ENCODE assay signal across 31 cellular contexts in the genomic region with DNA sequence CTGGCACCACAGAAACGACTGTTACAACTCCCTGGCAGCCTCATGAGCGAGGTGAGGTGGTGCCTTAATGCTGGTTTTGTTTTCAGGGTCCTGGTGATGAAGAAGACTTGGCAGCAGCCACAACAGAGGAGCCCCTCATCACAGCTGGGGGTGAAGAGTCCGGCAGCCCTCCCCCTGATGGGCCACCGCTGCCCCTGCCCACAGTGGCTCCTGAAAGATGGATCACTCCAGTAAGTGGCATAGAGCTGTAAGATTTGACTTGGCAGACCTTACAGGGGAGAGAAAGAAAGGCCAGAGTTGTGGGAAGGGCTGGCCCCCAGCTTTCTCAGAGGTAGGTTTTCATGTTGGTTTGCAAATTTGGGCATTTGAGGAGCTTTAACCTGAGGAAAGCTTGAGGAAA.
"Had no signal": no experiment of that assay in that cellular context is flagged by ENCODE, and none has a peak within 500 bp of the region (broad histone marks: within the 10 kb centered on the region; RNA-seq: fewer than 3 reads in every experiment).

No MANE protein-coding gene starts in this region.

- H3K36me3 ChIP-seq: breast epithelium, neutrophil, ovary, thoracic aorta, uterus had no signal

- H3K36me3 Mint-ChIP-seq: type B pancreatic cell had no signal

- H3K4me1 Mint-ChIP-seq: nephron had no signal

- H3K27me3 ChIP-seq: breast epithelium, gastroesophageal sphincter, ovary, uterus had no signal

- H3K9me3 Mint-ChIP-seq: effector memory CD8-positive, alpha-beta T cell had no signal

- H3K9me3 ChIP-seq: gastroesophageal sphincter, ovary, thoracic aorta, uterus had no signal

- H3K9ac ChIP-seq: SK-N-SH had no signal

- H3K4me3 Mint-ChIP-seq: activated CD4-positive, alpha-beta memory T cell treated with anti-CD3 and anti-CD28 coated beads for 36 hours; activated CD4-positive, alpha-beta T cell treated with anti-CD3 and anti-CD28 coated beads, Interleukin-2, amount 10 ng/mL, durations not matched to agents 24 days and 14 days; activated T-cell treated with anti-CD3 and anti-CD28 coated beads, Interleukin-2, amount 50 U/mL, for 72 hours; effector memory CD8-positive, alpha-beta T cell; nephron; stimulated activated naive CD8-positive, alpha-beta T cell treated with anti-CD3 and anti-CD28 coated beads, Interleukin-15, Interleukin-2, amounts not matched to agents 100 ng/mL and 50 ng/mL, for 24 hours; type B pancreatic cell had no signal

- ATAC-seq: activated T-cell treated with anti-CD3 and anti-CD28 coated beads, Interleukin-2, amount 50 U/mL, for 72 hours; effector memory CD8-positive, alpha-beta T cell; gastroesophageal sphincter; left colon; sciatic nerve had no signal

- H3K27me3 Mint-ChIP-seq: activated CD4-positive, alpha-beta memory T cell treated with anti-CD3 and anti-CD28 coated beads for 36 hours; activated CD4-positive, alpha-beta T cell treated with anti-CD3 and anti-CD28 coated beads, Interleukin-2, amount 10 ng/mL, durations not matched to agents 24 days and 14 days; effector memory CD8-positive, alpha-beta T cell; progenitor cell of endocrine pancreas; stimulated activated naive CD8-positive, alpha-beta T cell treated with anti-CD3 and anti-CD28 coated beads, Interleukin-15, Interleukin-2, amounts not matched to agents 100 ng/mL and 50 ng/mL, for 24 hours; type B pancreatic cell had no signal

- H3K27ac Mint-ChIP-seq: activated CD4-positive, alpha-beta memory T cell treated with anti-CD3 and anti-CD28 coated beads for 36 hours; activated CD4-positive, alpha-beta T cell treated with anti-CD3 and anti-CD28 coated beads, Interleukin-2, amount 10 ng/mL, durations not matched to agents 24 days and 14 days; activated T-cell treated with anti-CD3 and anti-CD28 coated beads, Interleukin-2, amount 50 U/mL, for 72 hours; nephron; progenitor cell of endocrine pancreas; stimulated activated naive CD8-positive, alpha-beta T cell treated with anti-CD3 and anti-CD28 coated beads, Interleukin-15, Interleukin-2, amounts not matched to agents 100 ng/mL and 50 ng/mL, for 24 hours; type B pancreatic cell had no signal

- H3K27ac ChIP-seq: neutrophil, ovary, skin epidermis, thoracic aorta, uterus had no signal

- DNase-seq: activated CD4-positive, alpha-beta memory T cell treated with anti-CD3 and anti-CD28 coated beads for 36 hours; activated CD4-positive, alpha-beta T cell treated with anti-CD3 and anti-CD28 coated beads, Interleukin-2, amount 10 ng/mL, durations not matched to agents 24 days and 14 days; activated CD4-positive, CD25-positive, alpha-beta regulatory T cell treated with anti-CD3 and anti-CD28 coated beads, Interleukin-2, amount 50 U/mL, for 72 hours; activated effector memory CD4-positive, alpha-beta T cell treated with Interleukin-2 at 50 U/mL for 16 hours; activated naive CD4-positive, alpha-beta T cell treated with Interleukin-2 at 50 U/mL for 16 hours; activated T-cell treated with anti-CD3 and anti-CD28 coated beads for 4 hours; activated T-cell treated with anti-CD3 and anti-CD28 coated beads, Interleukin-2, amount 50 U/mL, for 72 hours; effector memory CD8-positive, alpha-beta T cell; hippocampal formation; left colon; midbrain; ovary; SK-N-SH; stimulated activated CD4-positive, alpha-beta T cell treated with anti-CD3 and anti-CD28 coated beads, Interleukin-12 subunit alpha, Interleukin-12 subunit beta, amount 100 ng/mL, for 4 hours; stimulated activated CD4-positive, alpha-beta T cell treated with anti-CD3 and anti-CD28 coated beads, Interleukin-4, amount 100 ng/mL, for 1 hour; SW 1271; T-helper 2 cell; uterus had no signal

- H3K4me2 ChIP-seq: SK-N-SH had no signal

- H3K4me1 ChIP-seq: breast epithelium, uterus had no signal

- FAIRE-seq: colon, endothelial cell of umbilical vein, keratinocyte had no signal

- H3K4me3 ChIP-seq: breast epithelium, gastroesophageal sphincter, ovary, skin epidermis, thoracic aorta, uterus had no signal
